In the genomic region with DNA sequence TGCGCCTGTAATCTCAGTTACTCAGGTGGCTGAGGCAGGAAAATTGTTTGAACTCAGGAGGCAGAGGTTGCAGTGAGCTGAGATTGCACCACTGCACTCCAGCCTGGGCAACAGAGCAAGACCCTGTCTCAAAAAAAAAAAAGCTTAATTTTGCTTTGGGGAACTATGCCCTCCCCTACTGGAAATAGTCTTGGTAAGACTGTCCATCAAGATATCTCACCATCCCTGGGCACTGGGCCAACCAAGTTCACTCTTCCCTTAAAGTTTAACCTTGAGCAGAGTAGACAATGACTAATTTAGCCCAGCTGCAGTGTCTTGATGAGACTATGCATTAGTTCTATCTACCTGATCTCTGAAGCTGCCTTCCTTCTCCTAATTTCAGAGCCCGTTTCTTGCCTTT, we compare ENCODE assay signal across 23 cellular contexts. TPM values are rescaled to one million over a fixed set of nuclear protein-coding genes. Genes with fewer than 3 reads are reported as not detected.
DNase-seq lines count a peak whose midpoint lies in the region; TF ChIP-seq lines count a peak whose summit lies in the region.
"Had no signal": no experiment of that assay in that cellular context is flagged by ENCODE, and none has a peak within 500 bp of the region (broad histone marks: within the 10 kb centered on the region; RNA-seq: fewer than 3 reads in every experiment).

No MANE protein-coding gene starts in this region.

- H3K18ac ChIP-seq in H9 (ENCODE audit: insufficient read length, low read depth, low read length), result no peak overlapping the region

- H4K91ac ChIP-seq in H9 (ENCODE audit: insufficient read length, low read depth, low read length), result no peak overlapping the region

- no peaks in the 10 kb centered on the region for H4K20me1 ChIP-seq in H9 (ENCODE audit: control insufficient read depth, insufficient read depth, insufficient read length)

- CTCF ChIA-PET in activated naive CD4-positive, alpha-beta T cell treated with anti-CD3 and anti-CD28 coated beads for 36 hours (lab: Charles Lee), result interaction anchor here (1.2 kb wide), 1 partner anchor 13 kb away, joined by 3 read pairs; no protein-coding TSS in a partner anchor

- H3K36me3 Mint-ChIP-seq in activated naive CD4-positive, alpha-beta T cell treated with anti-CD3 and anti-CD28 coated beads for 36 hours (ENCODE audit: low read depth), result peaks cover 34% of the 10 kb centered on the region
- peaks cover 22 to 32% (median 30%) of the 10 kb centered on the region in 3 experiments for H3K36me3 Mint-ChIP-seq in H9 (ENCODE audit: insufficient read depth in 1 of 3, low read depth in 3 of 3)

- H2BK20ac ChIP-seq in H9 (ENCODE audit: low read depth, low read length, poor library complexity, severe bottlenecking), result no peak overlapping the region

- H3K27ac ChIP-seq in adrenal gland (peak overlapping the region in 1 of 5 donors; percentile 5), H9 (ENCODE audit: insufficient read length, low read depth, low read length) (no peak overlapping the region)
- H3K27ac ChIP-seq: body of pancreas, coronary artery, GM23248 had no signal

- no peak overlapping the region for H3K4me3 ChIP-seq in adrenal gland
- H3K4me3 ChIP-seq: body of pancreas, coronary artery, GM23248, MG63 had no signal

- H3K4me3 Mint-ChIP-seq in activated naive CD4-positive, alpha-beta T cell treated with anti-CD3 and anti-CD28 coated beads for 36 hours, result no peak overlapping the region
- H3K4me3 Mint-ChIP-seq in H9, result no peak overlapping the region
- H3K4me3 Mint-ChIP-seq: CD8-positive, alpha-beta T cell; type B pancreatic cell had no signal

- H3K27me3 ChIP-seq in adrenal gland (no peaks in the 10 kb centered on the region), H9 (ENCODE audit: insufficient read depth, low read length) (no peaks in the 10 kb centered on the region)
- H3K27me3 ChIP-seq: body of pancreas, MG63 had no signal

- no peak overlapping the region for H3K4ac ChIP-seq in H9 (ENCODE audit: low read depth, low read length)

- WGBS in adrenal gland, 4 donors, result 73 to 82% (median 79%) methylated on average over 2 of the region's 2 CpGs
- WGBS in H9 (ENCODE audit: extremely low coverage, insufficient read length, low lambda C conversion rate), result no CpG with 5 or more reads among the region's 2 CpGs

- no peak overlapping the region for H3K23ac ChIP-seq in H9 (ENCODE audit: insufficient read length, low read depth, low read length)

- TF ChIP-seq POLR2A in adrenal gland (IDR thresholded peaks at IDR 0.05), result no peak

- DNase-seq in activated naive CD4-positive, alpha-beta T cell treated with anti-CD3 and anti-CD28 coated beads for 36 hours, result peak; percentile 39
- no peak for DNase-seq in activated naive CD4-positive, alpha-beta T cell treated with anti-CD3 and anti-CD28 coated beads, Interleukin-2, amount 50 U/mL, for 16 hours
- DNase-seq in MV-4-11 (lab: John Stamatoyannopoulos, UW) (peak; percentile 24), adrenal gland (peak; percentile 77 to 95 (median 89)), renal cortical epithelial cell (ENCODE audit: low read depth) (peak; percentile 82), H9 (no peak), AG20443 (ENCODE audit: low spot score) (no peak), H4 (ENCODE audit: low spot score) (no peak)
- DNase-seq: activated CD4-positive, CD25-positive, alpha-beta regulatory T cell; activated CD8-positive, alpha-beta memory T cell treated with anti-CD3 and anti-CD28 coated beads, Interleukin-2, amount 50 U/mL, for 48 hours; activated naive CD4-positive, alpha-beta T cell treated with Interleukin-2 at 50 U/mL for 16 hours; CD8-positive, alpha-beta T cell; DMS79 treated with DMSO at 0.1 percent for 48 hours; GM23248; MG63; midbrain; NCI-H2029; NCI-H524; SHP77; stimulated activated naive CD4-positive, alpha-beta T cell treated with Interleukin-2 at 50 U/mL for 16 hours had no signal

- H3K27ac Mint-ChIP-seq in activated naive CD4-positive, alpha-beta T cell treated with anti-CD3 and anti-CD28 coated beads for 36 hours, result peak overlapping the region; percentile 53
- no peak overlapping the region for H3K27ac Mint-ChIP-seq in H9
- H3K27ac Mint-ChIP-seq: CD8-positive, alpha-beta T cell; type B pancreatic cell had no signal

- no peak overlapping the region for H4K8ac ChIP-seq in H9 (replicated peaks; ENCODE audit: insufficient read length, low read depth, low read length)

- H2BK120ac ChIP-seq in H9 (ENCODE audit: low read depth, low read length, poor library complexity, severe bottlenecking), result no peak overlapping the region

- no peaks in the 10 kb centered on the region for H3K36me3 ChIP-seq in adrenal gland (replicated peaks in 1 of 2)

- peaks cover 7% of the 10 kb centered on the region for H3K79me1 ChIP-seq in H9 (ENCODE audit: insufficient read depth, low read depth, low read length, poor library complexity, severe bottlenecking)

- no peaks in the 10 kb centered on the region for H3K79me2 ChIP-seq in H9 (ENCODE audit: insufficient read depth, low read length)

- H3T11ph ChIP-seq in H9 (ENCODE audit: low read length), result no peak overlapping the region

- no peak overlapping the region for H3K9ac ChIP-seq in H9 (ENCODE audit: extremely low read depth, insufficient read length, low read length)
- H3K9ac ChIP-seq: GM23248 had no signal

- H2BK5ac ChIP-seq in H9 (ENCODE audit: insufficient read length, low read length), result no peak overlapping the region

- no peak overlapping the region for H2BK15ac ChIP-seq in H9 (ENCODE audit: low read depth, low read length)

- H3K9me3 Mint-ChIP-seq in activated naive CD4-positive, alpha-beta T cell treated with anti-CD3 and anti-CD28 coated beads for 36 hours, result peaks cover 9% of the 10 kb centered on the region
- H3K9me3 Mint-ChIP-seq in H9, result peaks cover 8 to 10% of the 10 kb centered on the region in 2 experiments; a peak in 4 of 5 replicates

- H3K9me3 ChIP-seq in adrenal gland (replicated peaks in 1 of 3) (no peaks in the 10 kb centered on the region), H9 (ENCODE audit: control insufficient read depth, low read depth, low read length) (no peaks in the 10 kb centered on the region)
- H3K9me3 ChIP-seq: body of pancreas had no signal

- no peak overlapping the region for H3K14ac ChIP-seq in H9 (ENCODE audit: insufficient read depth, low read length)

- H3K4me2 ChIP-seq in H9 (ENCODE audit: insufficient read depth, insufficient read length, low read length), result no peak overlapping the region

- no peaks in the 10 kb centered on the region for H3K27me3 Mint-ChIP-seq in activated naive CD4-positive, alpha-beta T cell treated with anti-CD3 and anti-CD28 coated beads for 36 hours (ENCODE audit: low read depth)
- no peaks in the 10 kb centered on the region for H3K27me3 Mint-ChIP-seq in H9 (ENCODE audit: low read depth)
- H3K27me3 Mint-ChIP-seq: type B pancreatic cell had no signal

- H2AK5ac ChIP-seq in H9 (ENCODE audit: insufficient read length, low read length), result no peak overlapping the region

- H2AFZ ChIP-seq in H9 (ENCODE audit: low read length), result no peak overlapping the region
- H2AFZ ChIP-seq: GM23248 had no signal

- H2BK12ac ChIP-seq in H9 (ENCODE audit: insufficient read length, low read depth, low read length), result no peak overlapping the region

- intact Hi-C loops in activated naive CD4-positive, alpha-beta T cell treated with anti-CD3 and anti-CD28 coated beads for 36 hours (cut with micrococcal nuclease), result no loop called here
- intact Hi-C loops in adrenal gland (cut with DNase I), result no loop called here

- no peaks in the 10 kb centered on the region for H3K23me2 ChIP-seq in H9 (ENCODE audit: insufficient read length, low read depth, low read length, poor library complexity, severe bottlenecking)

- TF ChIP-seq CTCF in adrenal gland (IDR thresholded peaks at IDR 0.05) (no peak), H9 (conservative IDR thresholded peaks at IDR 0.05) (no peak)

- H4K5ac ChIP-seq in H9 (ENCODE audit: insufficient read length, low read depth, low read length), result no peak overlapping the region

- peaks cover 65% of the 10 kb centered on the region for H3K4me1 Mint-ChIP-seq in activated naive CD4-positive, alpha-beta T cell treated with anti-CD3 and anti-CD28 coated beads for 36 hours (ENCODE audit: low read depth)
- H3K4me1 Mint-ChIP-seq in H9, result peaks cover 0 to 7% of the 10 kb centered on the region in 2 experiments; a peak in 3 of 4 replicates

- peaks cover 5 to 27% of the 10 kb centered on the region in 2 donors for H3K4me1 ChIP-seq in adrenal gland (replicated peaks in 1 of 2)
- no peaks in the 10 kb centered on the region for H3K4me1 ChIP-seq in H9 (ENCODE audit: insufficient read depth, low read length)

- no peak overlapping the region for H3K56ac ChIP-seq in H9 (ENCODE audit: insufficient read length, low read depth, low read length)

RNA-seq across cellular contexts. Expression of a gene that starts 44.7 kb away (rescaled TPM):
- total RNA-seq in activated naive CD4-positive, alpha-beta T cell treated with anti-CD3 and anti-CD28 coated beads for 36 hours, result 10 to 100 TPM; 25.2 to 29.1 TPM
- total RNA-seq in adrenal gland, result 10 to 100 TPM; 13.8 to 41.8 (median 28.5) TPM
- polyA plus RNA-seq in adrenal gland, result 10 to 100 TPM in 1 of 3 donors, 1 to 10 TPM in 2; 1.4 to 23.4 (median 2.4) TPM
- total RNA-seq in renal cortical epithelial cell, result 4.7 and 20.1 TPM in 2 replicates
- 32.7 and 35.4 TPM in 2 replicates for total RNA-seq in H9 (2021)
- 4.4 TPM in 2 replicates for total RNA-seq in H4 (2014; rRNA removed; shearing (Covaris generic))

Comparison
In these comparisons a context has a peak if more than half of its experiments do, and no peak if none do; other contexts are left out.
1. DNase-seq: peak in activated naive CD4-positive, alpha-beta T cell treated with anti-CD3 and anti-CD28 coated beads for 36 hours (single experiment), MV-4-11 (single experiment), adrenal gland (7 of 7) and renal cortical epithelial cell (single experiment); none in activated naive CD4-positive, alpha-beta T cell treated with anti-CD3 and anti-CD28 coated beads, Interleukin-2, amount 50 U/mL, for 16 hours (single experiment), H9 (single experiment), AG20443 (single experiment) and H4 (single experiment).